ENCODE assay signal across 17 cellular contexts in the genomic region with DNA sequence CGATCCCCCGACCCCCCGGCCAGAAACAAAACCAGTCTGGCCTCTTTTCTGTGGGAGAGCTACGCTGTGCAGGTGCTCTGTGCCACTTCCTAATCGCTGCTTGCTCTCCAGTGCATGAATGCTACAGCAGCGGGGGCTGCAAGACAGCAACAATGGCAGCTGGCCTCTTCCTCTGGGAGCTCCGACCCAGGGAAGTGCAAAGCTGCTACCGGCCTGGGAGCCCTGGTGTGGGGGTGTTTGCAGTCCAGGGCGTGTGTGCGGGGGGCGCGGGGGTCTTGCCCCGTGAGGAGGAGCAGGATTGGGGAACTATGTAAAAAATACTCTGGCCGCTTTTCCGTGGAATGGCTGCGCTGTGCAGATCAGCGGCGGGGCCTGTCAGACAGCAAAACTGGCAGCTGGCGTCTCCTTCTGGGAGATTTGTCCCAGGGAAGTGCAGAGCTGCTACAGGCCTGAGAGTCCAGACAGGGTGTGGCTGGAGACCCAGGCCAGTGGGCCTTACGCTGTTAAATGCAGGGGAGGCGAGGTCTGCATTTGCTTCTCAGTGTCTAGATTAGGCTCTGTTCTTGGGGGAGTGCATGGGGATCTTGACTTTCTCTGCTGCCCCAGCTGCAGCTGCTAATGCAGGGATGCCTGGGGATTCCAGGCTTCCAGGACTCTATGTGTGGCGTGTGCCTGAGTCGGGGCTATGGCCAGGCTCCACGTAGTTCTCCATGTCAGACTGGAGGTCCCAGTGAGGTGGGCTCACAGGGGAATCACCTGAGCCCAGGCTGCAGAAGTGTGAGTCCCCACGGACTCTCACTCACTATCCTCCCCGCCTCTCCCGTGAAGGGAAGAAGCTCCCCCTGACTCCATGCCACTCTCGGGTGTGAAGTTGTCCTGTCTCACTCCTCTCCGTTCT.
DNase-seq lines count a peak whose midpoint lies in the region; ATAC-seq and TF ChIP-seq lines count a peak whose summit lies in the region.
"Had no signal": no experiment of that assay in that cellular context is flagged by ENCODE, and none has a peak within 500 bp of the region (broad histone marks: within the 10 kb centered on the region; RNA-seq: fewer than 3 reads in every experiment).

No MANE protein-coding gene starts in this region.

- H3K27me3 Mint-ChIP-seq in nephron progenitor cell (ENCODE audit: low read depth, poor library complexity): no peaks in the 10 kb centered on the region
- peaks cover 4% of the 10 kb centered on the region for H3K27me3 Mint-ChIP-seq in activated T-cell treated with anti-CD3 and anti-CD28 coated beads, Interleukin-2, amount 50 U/mL, for 24 hours
- H3K27me3 Mint-ChIP-seq: activated CD8-positive, alpha-beta memory T cell treated with anti-CD3 and anti-CD28 coated beads, Interleukin-2, amount 10 ng/mL, durations not matched to agents 7 days and 5 days; naive B cell had no signal

- peaks cover 0 to 28% (median 0%) of the 10 kb centered on the region in 11 donors for H3K9me3 ChIP-seq in heart right ventricle
- no peaks in the 10 kb centered on the region for H3K9me3 ChIP-seq in upper lobe of right lung
- H3K9me3 ChIP-seq: suprapubic skin had no signal

- intact Hi-C loops in heart right ventricle (cut with DNase I) (loop anchor here in 1 of 10 donors (10.0 kb wide), 1 partner anchor 111 kb away; no protein-coding TSS in a partner anchor), left ventricle myocardium superior (cut with micrococcal nuclease) (no loop called here), upper lobe of right lung (cut with DNase I) (no loop called here)

- H3K9me3 Mint-ChIP-seq in nephron progenitor cell: peaks cover 20% of the 10 kb centered on the region
- H3K9me3 Mint-ChIP-seq in activated T-cell treated with anti-CD3 and anti-CD28 coated beads, Interleukin-2, amount 50 U/mL, for 24 hours: peaks cover 13% of the 10 kb centered on the region

- peaks cover 31% of the 10 kb centered on the region for H3K4me1 Mint-ChIP-seq in nephron progenitor cell
- no peaks in the 10 kb centered on the region for H3K4me1 Mint-ChIP-seq in activated T-cell treated with anti-CD3 and anti-CD28 coated beads, Interleukin-2, amount 50 U/mL, for 24 hours (ENCODE audit: low read depth)
- H3K4me1 Mint-ChIP-seq: activated CD8-positive, alpha-beta memory T cell treated with anti-CD3 and anti-CD28 coated beads, Interleukin-2, amount 10 ng/mL, durations not matched to agents 7 days and 5 days; naive B cell had no signal

- H3K4me1 ChIP-seq in heart right ventricle (peaks cover 0 to 16% (median 8%) of the 10 kb centered on the region in 9 donors), upper lobe of right lung (no peaks in the 10 kb centered on the region)
- H3K4me1 ChIP-seq: suprapubic skin had no signal

- H3K36me3 ChIP-seq in heart right ventricle: no peaks in the 10 kb centered on the region
- no peaks in the 10 kb centered on the region for H3K36me3 ChIP-seq in upper lobe of right lung
- H3K36me3 ChIP-seq: suprapubic skin had no signal

- TF ChIP-seq CTCF in heart right ventricle (IDR thresholded peaks at IDR 0.05) (no peak), coronary artery (IDR thresholded peaks at IDR 0.05) (no peak), nephron progenitor cell (IDR thresholded peaks at IDR 0.05) (no peak), upper lobe of right lung (IDR thresholded peaks at IDR 0.05) (no peak)

- WGBS in heart right ventricle, 2 donors: 55 to 62% methylated on average over 29 of the region's 29 CpGs

- peak overlapping the region in 7 of 10 donors; percentile 3 to 83 (median 46) for H3K27ac ChIP-seq in heart right ventricle
- peak overlapping the region in 1 of 2 donors; percentile 32 for H3K27ac ChIP-seq in coronary artery
- H3K27ac ChIP-seq in upper lobe of right lung: no peak overlapping the region
- H3K27ac ChIP-seq: KMS-11, suprapubic skin had no signal

- H3K36me3 Mint-ChIP-seq in nephron progenitor cell (ENCODE audit: low read depth): no peaks in the 10 kb centered on the region
- no peaks in the 10 kb centered on the region for H3K36me3 Mint-ChIP-seq in activated T-cell treated with anti-CD3 and anti-CD28 coated beads, Interleukin-2, amount 50 U/mL, for 24 hours (ENCODE audit: low read depth)
- H3K36me3 Mint-ChIP-seq: activated CD8-positive, alpha-beta memory T cell treated with anti-CD3 and anti-CD28 coated beads, Interleukin-2, amount 10 ng/mL, durations not matched to agents 7 days and 5 days; naive B cell had no signal

- H3K4me3 Mint-ChIP-seq in nephron progenitor cell: peak overlapping the region; percentile 56
- no peak overlapping the region for H3K4me3 Mint-ChIP-seq in activated T-cell treated with anti-CD3 and anti-CD28 coated beads, Interleukin-2, amount 50 U/mL, for 24 hours
- H3K4me3 Mint-ChIP-seq: activated CD8-positive, alpha-beta memory T cell treated with anti-CD3 and anti-CD28 coated beads, Interleukin-2, amount 10 ng/mL, durations not matched to agents 7 days and 5 days; effector memory CD8-positive, alpha-beta T cell; naive B cell had no signal

- peak overlapping the region; percentile 71 for H3K27ac Mint-ChIP-seq in nephron progenitor cell
- H3K27ac Mint-ChIP-seq in activated T-cell treated with anti-CD3 and anti-CD28 coated beads, Interleukin-2, amount 50 U/mL, for 24 hours: no peak overlapping the region
- H3K27ac Mint-ChIP-seq: activated CD8-positive, alpha-beta memory T cell treated with anti-CD3 and anti-CD28 coated beads, Interleukin-2, amount 10 ng/mL, durations not matched to agents 7 days and 5 days; effector memory CD8-positive, alpha-beta T cell; naive B cell had no signal

- H3K27me3 ChIP-seq in heart right ventricle (no peaks in the 10 kb centered on the region), upper lobe of right lung (no peaks in the 10 kb centered on the region)
- H3K27me3 ChIP-seq: suprapubic skin had no signal

- DNase-seq in heart right ventricle: peak in 1 of 2 donors; percentile 12
- no peak for DNase-seq in left ventricle myocardium superior
- DNase-seq in coronary artery (ENCODE audit: low spot score): no peak
- peak; percentile 7 for DNase-seq in nephron progenitor cell
- no peak for DNase-seq in upper lobe of right lung
- DNase-seq in putamen (ENCODE audit: low spot score): no peak
- DNase-seq in activated T-cell treated with anti-CD3 and anti-CD28 coated beads, Interleukin-2, amount 50 U/mL, for 24 hours: no peak
- DNase-seq: activated CD8-positive, alpha-beta memory T cell treated with anti-CD3 and anti-CD28 coated beads, Interleukin-2, amount 10 ng/mL, durations not matched to agents 7 days and 5 days; activated naive CD4-positive, alpha-beta T cell treated with Interleukin-2 at 50 U/mL for 16 hours; effector memory CD8-positive, alpha-beta T cell; foreskin melanocyte; naive B cell; NCI-H1417 treated with DMSO at 0.1 percent for 48 hours; NK-92 treated with Interleukin-12 subunit alpha and Interleukin-12 subunit beta, amount 100 ng/mL, for 24 hours had no signal

- H3K4me3 ChIP-seq in heart right ventricle (peak overlapping the region in 4 of 10 donors; percentile 15 to 36 (median 28)), coronary artery (peak overlapping the region; percentile 38), upper lobe of right lung (no peak overlapping the region)
- H3K4me3 ChIP-seq: suprapubic skin had no signal

- ATAC-seq in heart right ventricle (peak in 4 of 8 donors; percentile 18 to 51 (median 36)), left ventricle myocardium superior (no peak), upper lobe of right lung (peak; percentile 15), esophagus mucosa (no peak)
- ATAC-seq: activated CD8-positive, alpha-beta memory T cell treated with anti-CD3 and anti-CD28 coated beads, Interleukin-2, amount 10 ng/mL, durations not matched to agents 7 days and 5 days; effector memory CD8-positive, alpha-beta T cell had no signal
